In the genomic region with DNA sequence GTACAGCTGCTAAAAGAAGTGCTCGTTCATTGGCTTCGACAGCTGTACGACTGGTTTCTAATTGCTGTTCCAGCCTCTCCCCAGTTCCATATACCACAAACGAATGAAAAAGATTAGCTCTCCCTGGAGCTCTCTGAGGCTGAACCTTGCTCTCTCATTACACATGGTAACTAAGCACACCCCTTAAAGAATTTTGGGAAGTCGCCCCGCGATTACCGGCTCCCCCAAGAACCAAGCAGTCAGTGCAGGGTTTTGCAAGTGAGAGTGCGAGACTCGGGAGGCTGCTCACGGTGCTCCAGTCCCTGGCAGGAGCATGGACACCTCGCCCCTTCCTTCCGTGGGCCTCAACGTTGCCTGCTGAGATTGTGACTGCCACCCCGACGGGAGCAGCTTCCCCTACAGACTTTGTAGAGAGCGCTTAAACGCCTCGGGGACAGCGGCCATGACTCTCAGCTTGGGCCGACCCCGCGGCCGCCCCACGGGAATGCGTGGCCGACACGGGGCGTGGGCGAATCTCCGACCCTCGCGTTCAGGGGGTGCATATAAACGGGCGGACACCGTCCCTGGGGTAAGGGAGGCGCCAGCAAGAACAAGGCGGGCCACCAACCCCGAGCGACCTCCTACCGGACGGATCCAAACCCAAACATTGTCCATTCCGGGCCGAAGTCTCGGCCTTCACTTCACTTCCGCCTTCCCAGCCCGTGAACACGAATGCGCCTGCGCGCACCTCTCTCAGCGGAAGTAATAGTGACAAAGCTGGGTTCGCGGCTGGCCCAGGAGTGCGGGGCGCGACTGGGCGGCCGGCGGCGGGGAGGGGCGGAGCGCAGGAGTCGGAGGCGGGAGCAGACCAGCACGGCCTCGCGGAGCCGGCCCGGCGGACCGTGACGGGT, we compare ENCODE assay signal across 8 cellular contexts. TPM values are rescaled to one million over a fixed set of nuclear protein-coding genes. Genes with fewer than 3 reads are reported as not detected.
DNase-seq lines count a peak whose midpoint lies in the region; ATAC-seq and TF ChIP-seq lines count a peak whose summit lies in the region.

Gene ATP2C1 (plus strand): TSS at position 845 of the 890 bp plus-strand sequence. CDS start 686 bp downstream, outside the sequence.

- peaks cover 42% of the 10 kb centered on the region for H3K4me1 Mint-ChIP-seq in chondrocyte (ENCODE audit: low read depth)

- H3K36me3 ChIP-seq in kidney epithelial cell (ENCODE audit: control insufficient read depth, insufficient read depth, low read length), result no peaks in the 10 kb centered on the region

- peak; percentile 91 for TF ChIP-seq POLR2A in GM19193 (IDR thresholded peaks at IDR 0.05; ENCODE audit: extremely low read depth, insufficient read depth, insufficient read length)

- no peaks in the 10 kb centered on the region for H3K9me3 Mint-ChIP-seq in chondrocyte (ENCODE audit: low read depth)

- H3K36me3 Mint-ChIP-seq in chondrocyte (ENCODE audit: low read depth), result no peaks in the 10 kb centered on the region

- peak; percentile 76 for TF ChIP-seq CTCF in chondrocyte (IDR thresholded peaks at IDR 0.05)
- no peak for TF ChIP-seq CTCF in kidney epithelial cell (IDR thresholded peaks at IDR 0.05; ENCODE audit: insufficient read depth, low read length, poor library complexity, severe bottlenecking)

- no peaks in the 10 kb centered on the region for H3K27me3 Mint-ChIP-seq in chondrocyte (ENCODE audit: low read depth)

- H3K27me3 ChIP-seq in kidney epithelial cell (ENCODE audit: control insufficient read depth, insufficient read depth, low read length), result no peaks in the 10 kb centered on the region

- ATAC-seq in HG03439 (IDR thresholded peaks at IDR 0.05; ENCODE audit: unreplicated experiment), result peak; percentile 88

- peak within 1 kb of the TSS; percentile 99 for H3K27ac Mint-ChIP-seq in chondrocyte (ENCODE audit: unreplicated experiment)

- H3K4me3 ChIP-seq in kidney epithelial cell (ENCODE audit: low read depth, low read length), result peak within 1 kb of the TSS; percentile 84

- peak within 1 kb of the TSS; percentile 84 for H3K4me3 Mint-ChIP-seq in chondrocyte (ENCODE audit: unreplicated experiment)

- DNase-seq in Ammon's horn (ENCODE audit: low spot score) (peak; percentile 95), NCI-H510A (lab: John Stamatoyannopoulos, UW) (peak; percentile 87), chondrocyte (ENCODE audit: low spot score) (peak; percentile 99), kidney epithelial cell (ENCODE audit: low read depth) (peak; percentile 76)
- peak; percentile 80 to 86 for DNase-seq in activated CD4-positive, alpha-beta T cell treated with anti-CD3 and anti-CD28 coated beads for 24 hours (ENCODE audit: low read depth in 2 of 2)
- peak; percentile 86 for DNase-seq in stimulated activated CD4-positive, alpha-beta T cell treated with anti-CD3 and anti-CD28 coated beads, Interleukin-15, amount 100 ng/mL, for 48 hours (ENCODE audit: low read depth in 2 of 2)

RNA-seq across cellular contexts. Expression of gene ATP2C1, which starts in this region (rescaled TPM):
- total RNA-seq in chondrocyte (62.5 to 79.8 TPM (median 64.3 TPM) in 3 replicates), kidney epithelial cell (78.5 and 85.3 TPM in 2 replicates)

Comparison
In these comparisons a context has a peak if more than half of its experiments do, and no peak if none do; other contexts are left out.
1. Peak in every context shown above with its lines: DNase-seq, ATAC-seq and H3K4me3 ChIP-seq.